18 cellular contexts compared by ENCODE assay signal in genomic region chr7:119937745-119938144, GRCh38.
DNase-seq lines count a peak whose midpoint lies in the region; ATAC-seq, FAIRE-seq and TF ChIP-seq lines count a peak whose summit lies in the region.
"Had no signal": no experiment of that assay in that cellular context is flagged by ENCODE, and none has a peak within 500 bp of the region (broad histone marks: within the 10 kb centered on the region; RNA-seq: fewer than 3 reads in every experiment).

No MANE protein-coding gene starts in this region.

- no peaks in the 10 kb centered on the region for H3K9me2 ChIP-seq in PC-9 (ENCODE audit: insufficient read depth)

- DNase-seq in PC-9 (no peak), NCI-H526 treated with DMSO at 0.1 percent for 48 hours (lab: John Stamatoyannopoulos, UW) (no peak)
- DNase-seq in activated CD4-positive, alpha-beta T cell treated with anti-CD3 and anti-CD28 coated beads for 48 hours: no peak
- DNase-seq: 8988T; C1 segment of cervical spinal cord; Caco-2; CD4-positive, CD25-positive, alpha-beta regulatory T cell; CD8-positive, alpha-beta T cell; DMS153; DND-41; GM23248; HFFc6 had no signal

- no peaks in the 10 kb centered on the region for H3K27me3 ChIP-seq in PC-9 (ENCODE audit: insufficient read depth, low read depth)

- CTCF ChIA-PET in PC-9 (lab: Charles Lee): no interaction called here

- H3K27ac ChIP-seq in PC-9: no peak overlapping the region
- H3K27ac ChIP-seq: GM23248 had no signal

- H3K4me3 ChIP-seq in PC-9: no peak overlapping the region
- H3K4me3 ChIP-seq: GM23248, HAP-1 had no signal

- no peak overlapping the region for H3K4me2 ChIP-seq in PC-9

- H2AFZ ChIP-seq in PC-9: 0 out of 2 replicates have a peak overlapping the region, but pooled peaks have one; percentile 21

- no peak for ATAC-seq in HG03457 (IDR thresholded peaks at IDR 0.05; ENCODE audit: unreplicated experiment)
- ATAC-seq: CD8-positive, alpha-beta T cell had no signal

- TF ChIP-seq CTCF in PC-9 (conservative IDR thresholded peaks at IDR 0.05): no peak

- BruUV-seq in PC-9 (replicated peaks; lab: Mats Ljungman, UMichigan): no TSS peak

- no peaks in the 10 kb centered on the region for H3F3A ChIP-seq in PC-9 (ENCODE audit: insufficient read depth, low read depth)

- no peaks in the 10 kb centered on the region for H3K9me3 ChIP-seq in PC-9 (ENCODE audit: insufficient read depth, low read depth)
- H3K9me3 ChIP-seq: Caco-2, HAP-1 had no signal

- no peaks in the 10 kb centered on the region for H3K36me3 ChIP-seq in PC-9 (ENCODE audit: low read depth)
- H3K36me3 ChIP-seq: HAP-1 had no signal

- no peaks in the 10 kb centered on the region for H3K4me1 ChIP-seq in PC-9 (replicated peaks; ENCODE audit: insufficient read depth)
- H3K4me1 ChIP-seq: Caco-2, HAP-1 had no signal

- no peaks in the 10 kb centered on the region for H3K79me2 ChIP-seq in PC-9 (ENCODE audit: low read depth)

- intact Hi-C loops in PC-9 (cut with micrococcal nuclease; ENCODE audit: unreplicated experiment): loop anchor here (10.0 kb wide), 4 partner anchors 117 to 1167 kb away; no protein-coding TSS in a partner anchor

- no peaks in the 10 kb centered on the region for H4K20me1 ChIP-seq in PC-9 (ENCODE audit: insufficient read depth)

- POLR2A ChIA-PET in PC-9 (lab: Charles Lee; ENCODE audit: unreplicated experiment): no interaction called here

- FAIRE-seq in A204.1 (lab: Jason Lieb, UNC) (peak; percentile 67), endometrium (lab: Jason Lieb, UNC) (peak; percentile 4)
- FAIRE-seq: G401.6, GM19239 had no signal
